In genomic region chr17:74977802-74978201, GRCh38 we compare ENCODE assay signal across 1 cellular context.
A peak's percentile ranks its signal among the peaks of the same experiment; 100 is the strongest.
TF ChIP-seq lines count a peak whose summit lies in the region.

No MANE protein-coding gene starts in this region.

TF ChIP-seq in HepG2, 621 proteins besides CTCF, POLR2A, EP300 and RAD21:
- TF ChIP-seq ATF7 (IDR thresholded peaks at IDR 0.05) (0 out of 2 replicates have a peak, but pooled peaks have one; percentile 31), ATF7 (CRISPR knock-in tag; IDR thresholded peaks at IDR 0.05) (no peak), PRDM15 (CRISPR knock-in tag; IDR thresholded peaks at IDR 0.05) (no peak)
TF ChIP-seq in HepG2: peak in this region for 1.
